Comparison of ENCODE assay signal across 15 cellular contexts in the genomic region with DNA sequence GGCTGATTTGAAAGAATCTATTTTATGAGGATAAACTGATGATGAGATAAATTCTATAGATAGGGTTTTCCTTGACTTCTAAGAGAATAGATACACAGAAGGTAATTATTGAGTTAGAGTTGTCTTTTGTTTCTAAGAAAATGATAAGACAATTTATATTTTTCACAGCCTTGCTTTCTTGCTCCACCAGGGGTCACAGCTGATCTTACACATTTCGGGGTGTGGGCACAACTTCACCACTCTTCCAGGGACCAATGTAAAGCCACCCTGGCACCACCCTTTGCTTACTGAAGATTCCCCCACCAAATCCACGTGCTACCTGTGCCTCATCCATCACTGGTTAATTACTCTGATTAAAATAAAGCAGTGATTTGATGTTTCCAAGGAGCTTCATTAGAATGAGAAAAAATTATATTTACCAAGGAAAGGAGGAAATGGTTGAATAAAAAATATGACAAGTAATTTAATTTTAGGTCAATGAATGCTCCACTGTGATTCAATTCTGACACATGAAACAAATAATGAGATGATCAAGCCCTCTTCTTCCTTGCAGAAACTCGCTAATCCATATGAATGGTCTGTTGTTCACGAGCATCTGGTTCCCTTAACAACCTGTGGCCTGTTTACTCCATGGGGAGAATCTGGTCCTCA.
DNase-seq lines count a peak whose midpoint lies in the region; ATAC-seq and TF ChIP-seq lines count a peak whose summit lies in the region.
"Had no signal": no experiment of that assay in that cellular context is flagged by ENCODE, and none has a peak within 500 bp of the region (broad histone marks: within the 10 kb centered on the region; RNA-seq: fewer than 3 reads in every experiment).

No MANE protein-coding gene starts in this region.

- CTCF ChIA-PET in RWPE1 (lab: Yijun Ruan, JAX): interaction anchor here (0.6 to 1.2 kb wide), 3 partner anchors 47 to 306 kb away, joined by 3 to 5 read pairs (median 3); no protein-coding TSS in a partner anchor
- CTCF ChIA-PET in activated naive CD4-positive, alpha-beta T cell treated with anti-CD3 and anti-CD28 coated beads for 36 hours (lab: Charles Lee): interaction anchor here (0.5 kb wide), 1 partner anchor 1015 kb away, joined by 3 read pairs; no protein-coding TSS in a partner anchor

- no peak overlapping the region for H3K4me3 Mint-ChIP-seq in activated naive CD4-positive, alpha-beta T cell treated with anti-CD3 and anti-CD28 coated beads for 36 hours

- H4K20me1 ChIP-seq in smooth muscle cell (ENCODE audit: low read depth): no peaks in the 10 kb centered on the region

- TF ChIP-seq CTCF in GM06990 (IDR thresholded peaks at IDR 0.05; ENCODE audit: insufficient read depth, low read length, poor library complexity, severe bottlenecking): peak; percentile 23
- no peak; the same call in 1 of the 2 replicates for TF ChIP-seq CTCF in RWPE1 (conservative IDR thresholded peaks at IDR 0.05; ENCODE audit: low read depth)
- TF ChIP-seq CTCF in smooth muscle cell (IDR thresholded peaks at IDR 0.05; ENCODE audit: borderline replicate concordance, insufficient read depth, poor library complexity, severe bottlenecking): peak; percentile 11
- TF ChIP-seq CTCF in body of pancreas (IDR thresholded peaks at IDR 0.05): no peak

- POLR2A ChIA-PET in RWPE1 (lab: Yijun Ruan, JAX; ENCODE audit: low non-redundant PET): no interaction called here

- H3K36me3 Mint-ChIP-seq in activated naive CD4-positive, alpha-beta T cell treated with anti-CD3 and anti-CD28 coated beads for 36 hours (ENCODE audit: low read depth): no peaks in the 10 kb centered on the region

- H2AFZ ChIP-seq in smooth muscle cell (ENCODE audit: low read depth): no peak overlapping the region

- H3K9me3 ChIP-seq in smooth muscle cell (replicated peaks; ENCODE audit: low read depth): no peaks in the 10 kb centered on the region
- H3K9me3 ChIP-seq in body of pancreas: no peaks in the 10 kb centered on the region
- H3K9me3 ChIP-seq in SJCRH30 (replicated peaks): no peaks in the 10 kb centered on the region
- H3K9me3 ChIP-seq: neutrophil had no signal

- peak overlapping the region; percentile 87 for H3K27ac ChIP-seq in RWPE1
- no peak overlapping the region for H3K27ac ChIP-seq in smooth muscle cell (ENCODE audit: low read depth)
- no peak overlapping the region for H3K27ac ChIP-seq in body of pancreas
- no peak overlapping the region for H3K27ac ChIP-seq in SJCRH30
- H3K27ac ChIP-seq: neutrophil had no signal

- no peak overlapping the region for H3K4me3 ChIP-seq in GM06990 (replicated peaks; ENCODE audit: low read depth, low read length)
- H3K4me3 ChIP-seq in smooth muscle cell: no peak overlapping the region
- H3K4me3 ChIP-seq in body of pancreas: no peak overlapping the region
- no peak overlapping the region for H3K4me3 ChIP-seq in SJCRH30

- H3K4me1 ChIP-seq in smooth muscle cell (ENCODE audit: low read depth) (peaks cover 12% of the 10 kb centered on the region), body of pancreas (peaks cover 5% of the 10 kb centered on the region), SJCRH30 (peaks cover 10% of the 10 kb centered on the region)

- no peaks in the 10 kb centered on the region for H3K27me3 ChIP-seq in GM06990 (replicated peaks; ENCODE audit: control insufficient read depth, insufficient read depth, low read length)
- no peaks in the 10 kb centered on the region for H3K27me3 ChIP-seq in smooth muscle cell (ENCODE audit: low read depth)
- H3K27me3 ChIP-seq in body of pancreas: no peaks in the 10 kb centered on the region
- no peaks in the 10 kb centered on the region for H3K27me3 ChIP-seq in SJCRH30
- H3K27me3 ChIP-seq: neutrophil had no signal

- H3K9me3 Mint-ChIP-seq in activated naive CD4-positive, alpha-beta T cell treated with anti-CD3 and anti-CD28 coated beads for 36 hours: no peaks in the 10 kb centered on the region

- no peak overlapping the region for H3K4me2 ChIP-seq in smooth muscle cell

- no peak for DNase-seq in GM06990 (ENCODE audit: extremely low read depth, insufficient read length)
- peak; percentile 26 for DNase-seq in RWPE1 (ENCODE audit: low spot score)
- DNase-seq in fibroblast of gingiva (ENCODE audit: low read depth): peak; percentile 23
- DNase-seq in smooth muscle cell (lab: John Stamatoyannopoulos, UW; ENCODE audit: unreplicated experiment): no peak
- no peak for DNase-seq in erythroblast (lab: John Stamatoyannopoulos, UW)
- DNase-seq in body of pancreas: no peak
- DNase-seq in SJCRH30: no peak
- no peak for DNase-seq in activated naive CD4-positive, alpha-beta T cell treated with anti-CD3 and anti-CD28 coated beads for 36 hours
- DNase-seq: activated effector memory CD4-positive, alpha-beta T cell treated with anti-CD3 and anti-CD28 coated beads, Interleukin-2, amount 50 U/mL, for 16 hours; effector CD8-positive, alpha-beta T cell; KG1; NCI-H226; stimulated activated CD4-positive, alpha-beta T cell treated with anti-CD3 and anti-CD28 coated beads, Interleukin-1b, Interleukin-23, amount 100 ng/mL, for 48 hours had no signal

- no peak overlapping the region for H3K27ac Mint-ChIP-seq in activated naive CD4-positive, alpha-beta T cell treated with anti-CD3 and anti-CD28 coated beads for 36 hours

- intact Hi-C loops in body of pancreas (cut with DNase I): no loop called here
- intact Hi-C loops in activated naive CD4-positive, alpha-beta T cell treated with anti-CD3 and anti-CD28 coated beads for 36 hours (cut with micrococcal nuclease): no loop called here

- H3K27me3 Mint-ChIP-seq in activated naive CD4-positive, alpha-beta T cell treated with anti-CD3 and anti-CD28 coated beads for 36 hours (ENCODE audit: low read depth): peaks cover 6% of the 10 kb centered on the region

- peaks cover 15% of the 10 kb centered on the region for H3F3A ChIP-seq in smooth muscle cell (ENCODE audit: low read depth)

- no peak for TF ChIP-seq POLR2A in erythroblast (IDR thresholded peaks at IDR 0.05; ENCODE audit: low read length)
- TF ChIP-seq POLR2A in body of pancreas (IDR thresholded peaks at IDR 0.05): no peak

- no peak for ATAC-seq in body of pancreas
- ATAC-seq: activated CD4-positive, CD25-positive, alpha-beta regulatory T cell treated with anti-CD3 and anti-CD28 coated beads, Interleukin-2, amount 50 U/mL, for 24 hours had no signal

- H3K9ac ChIP-seq in smooth muscle cell (ENCODE audit: low read depth): no peak overlapping the region

- no peaks in the 10 kb centered on the region for H3K79me2 ChIP-seq in smooth muscle cell (ENCODE audit: low read depth)

- no peaks in the 10 kb centered on the region for H3K4me1 Mint-ChIP-seq in activated naive CD4-positive, alpha-beta T cell treated with anti-CD3 and anti-CD28 coated beads for 36 hours (ENCODE audit: low read depth)

- WGBS in smooth muscle cell (ENCODE audit: low lambda C conversion rate): 89% methylated on average over 4 of the region's 4 CpGs
- WGBS in body of pancreas, 2 donors: 80 to 83% methylated on average over 4 of the region's 4 CpGs

- H3K36me3 ChIP-seq in GM06990 (ENCODE audit: control insufficient read depth, insufficient read depth, low read length) (no peaks in the 10 kb centered on the region), smooth muscle cell (ENCODE audit: low read depth) (no peaks in the 10 kb centered on the region), body of pancreas (replicated peaks in 1 of 2; ENCODE audit: insufficient read depth in 1 of 2, low read depth in 2 of 2) (no peaks in the 10 kb centered on the region), SJCRH30 (no peaks in the 10 kb centered on the region)
- H3K36me3 ChIP-seq: neutrophil had no signal

Comparison
In these comparisons a context has a peak if more than half of its experiments do, and no peak if none do; other contexts are left out.
1. DNase-seq: peak in RWPE1 (single experiment) and fibroblast of gingiva (single experiment); none in GM06990 (single experiment), smooth muscle cell (single experiment), erythroblast (0 of 2), body of pancreas (0 of 4), SJCRH30 (0 of 2) and activated naive CD4-positive, alpha-beta T cell treated with anti-CD3 and anti-CD28 coated beads for 36 hours (single experiment).
2. CTCF ChIP-seq: peak in GM06990 (single experiment) and smooth muscle cell (single experiment); none in RWPE1 (single experiment) and body of pancreas (0 of 7).